ENCODE assay signal across 1 cellular context in genomic region chr2:48250943-48251342, GRCh38.
TF ChIP-seq lines count a peak whose summit lies in the region.

No MANE protein-coding gene starts in this region.

TF ChIP-seq in HepG2, 621 proteins besides CTCF, POLR2A, EP300 and RAD21 (continued from another document and continues in another):
- TF ChIP-seq ZNF142 (CRISPR knock-in tag; IDR thresholded peaks at IDR 0.05) (no peak), EED (CRISPR knock-in tag; IDR thresholded peaks at IDR 0.05) (no peak), ISX (CRISPR knock-in tag; conservative IDR thresholded peaks at IDR 0.05) (no peak), RBFOX2 (IDR thresholded peaks at IDR 0.05; ENCODE audit: low read depth, low read length) (no peak), ZGPAT (CRISPR knock-in tag; IDR thresholded peaks at IDR 0.05) (0 out of 2 replicates have a peak, but pooled peaks have one; percentile 9), ZFYVE20 (CRISPR knock-in tag; IDR thresholded peaks at IDR 0.05; ENCODE audit: borderline replicate concordance, low read depth) (no peak), ZNF891 (CRISPR knock-in tag; IDR thresholded peaks at IDR 0.05) (no peak), ZBTB43 (CRISPR knock-in tag; conservative IDR thresholded peaks at IDR 0.05) (0 out of 2 replicates have a peak, but pooled peaks have one; percentile 32), ZFX (CRISPR knock-in tag; IDR thresholded peaks at IDR 0.05; ENCODE audit: low read depth) (no peak), THAP11 (CRISPR knock-in tag; IDR thresholded peaks at IDR 0.05) (peak; percentile 56), PREB (CRISPR knock-in tag; IDR thresholded peaks at IDR 0.05) (no peak), ZNF691 (CRISPR knock-in tag; IDR thresholded peaks at IDR 0.05; ENCODE audit: borderline replicate concordance, low read depth) (no peak), ZNF615 (CRISPR knock-in tag; IDR thresholded peaks at IDR 0.05; ENCODE audit: borderline replicate concordance) (no peak), HOXA5 (CRISPR knock-in tag; IDR thresholded peaks at IDR 0.05) (no peak), ZNF121 (CRISPR knock-in tag; IDR thresholded peaks at IDR 0.05) (no peak), ZBTB20 (CRISPR knock-in tag; IDR thresholded peaks at IDR 0.05; ENCODE audit: borderline replicate concordance, low read depth) (0 out of 2 replicates have a peak, but pooled peaks have one; percentile 35), ARHGAP35 (CRISPR knock-in tag; IDR thresholded peaks at IDR 0.05; ENCODE audit: borderline replicate concordance) (no peak), NCOA2 (CRISPR knock-in tag; IDR thresholded peaks at IDR 0.05) (peak; percentile 51), ZFP36L2 (CRISPR knock-in tag; IDR thresholded peaks at IDR 0.05) (no peak), NRL (CRISPR knock-in tag; IDR thresholded peaks at IDR 0.05; ENCODE audit: borderline replicate concordance) (no peak), IKZF4 (CRISPR knock-in tag; IDR thresholded peaks at IDR 0.05; ENCODE audit: borderline replicate concordance, low read depth, not compliant biosample characterization) (no peak), GFI1 (CRISPR knock-in tag; IDR thresholded peaks at IDR 0.05; ENCODE audit: borderline replicate concordance) (no peak), TGIF2 (CRISPR knock-in tag; IDR thresholded peaks at IDR 0.05) (no peak), LCORL (IDR thresholded peaks at IDR 0.05) (no peak; the same call in 1 of the 2 replicates), LCORL (CRISPR knock-in tag; IDR thresholded peaks at IDR 0.05) (peak; percentile 76), DPF2 (CRISPR knock-in tag; IDR thresholded peaks at IDR 0.05; ENCODE audit: borderline replicate concordance, low read depth) (0 out of 2 replicates have a peak, but pooled peaks have one; percentile 74), FOXP4 (CRISPR knock-in tag; IDR thresholded peaks at IDR 0.05) (peak; percentile 74), GTF3A (CRISPR knock-in tag; conservative IDR thresholded peaks at IDR 0.05) (no peak), POLR2AphosphoS2 (IDR thresholded peaks at IDR 0.05; ENCODE audit: low read depth, low read length) (no peak), GATA4 (IDR thresholded peaks at IDR 0.05; ENCODE audit: borderline replicate concordance, low read depth) (no peak), NFATC3 (CRISPR knock-in tag; IDR thresholded peaks at IDR 0.05) (no peak), GATAD2A (CRISPR knock-in tag; IDR thresholded peaks at IDR 0.05) (peak; percentile 89), RFX1 (IDR thresholded peaks at IDR 0.05) (no peak), ZNF282 (IDR thresholded peaks at IDR 0.05; ENCODE audit: partially characterized antibody) (no peak)
- TF ChIP-seq, protein P1, sequence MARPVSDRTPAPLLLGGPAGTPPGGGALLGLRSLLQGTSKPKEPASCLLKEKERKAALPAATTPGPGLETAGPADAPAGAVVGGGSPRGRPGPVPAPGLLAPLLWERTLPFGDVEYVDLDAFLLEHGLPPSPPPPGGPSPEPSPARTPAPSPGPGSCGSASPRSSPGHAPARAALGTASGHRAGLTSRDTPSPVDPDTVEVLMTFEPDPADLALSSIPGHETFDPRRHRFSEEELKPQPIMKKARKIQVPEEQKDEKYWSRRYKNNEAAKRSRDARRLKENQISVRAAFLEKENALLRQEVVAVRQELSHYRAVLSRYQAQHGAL (CRISPR knock-in tag; IDR thresholded peaks at IDR 0.05; ENCODE audit: not compliant biosample characterization), result no peak
- TF ChIP-seq, protein P2, sequence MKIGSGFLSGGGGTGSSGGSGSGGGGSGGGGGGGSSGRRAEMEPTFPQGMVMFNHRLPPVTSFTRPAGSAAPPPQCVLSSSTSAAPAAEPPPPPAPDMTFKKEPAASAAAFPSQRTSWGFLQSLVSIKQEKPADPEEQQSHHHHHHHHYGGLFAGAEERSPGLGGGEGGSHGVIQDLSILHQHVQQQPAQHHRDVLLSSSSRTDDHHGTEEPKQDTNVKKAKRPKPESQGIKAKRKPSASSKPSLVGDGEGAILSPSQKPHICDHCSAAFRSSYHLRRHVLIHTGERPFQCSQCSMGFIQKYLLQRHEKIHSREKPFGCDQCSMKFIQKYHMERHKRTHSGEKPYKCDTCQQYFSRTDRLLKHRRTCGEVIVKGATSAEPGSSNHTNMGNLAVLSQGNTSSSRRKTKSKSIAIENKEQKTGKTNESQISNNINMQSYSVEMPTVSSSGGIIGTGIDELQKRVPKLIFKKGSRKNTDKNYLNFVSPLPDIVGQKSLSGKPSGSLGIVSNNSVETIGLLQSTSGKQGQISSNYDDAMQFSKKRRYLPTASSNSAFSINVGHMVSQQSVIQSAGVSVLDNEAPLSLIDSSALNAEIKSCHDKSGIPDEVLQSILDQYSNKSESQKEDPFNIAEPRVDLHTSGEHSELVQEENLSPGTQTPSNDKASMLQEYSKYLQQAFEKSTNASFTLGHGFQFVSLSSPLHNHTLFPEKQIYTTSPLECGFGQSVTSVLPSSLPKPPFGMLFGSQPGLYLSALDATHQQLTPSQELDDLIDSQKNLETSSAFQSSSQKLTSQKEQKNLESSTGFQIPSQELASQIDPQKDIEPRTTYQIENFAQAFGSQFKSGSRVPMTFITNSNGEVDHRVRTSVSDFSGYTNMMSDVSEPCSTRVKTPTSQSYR (CRISPR knock-in tag; IDR thresholded peaks at IDR 0.05; ENCODE audit: borderline replicate concordance), result peak; percentile 91
- TF ChIP-seq, protein P3, sequence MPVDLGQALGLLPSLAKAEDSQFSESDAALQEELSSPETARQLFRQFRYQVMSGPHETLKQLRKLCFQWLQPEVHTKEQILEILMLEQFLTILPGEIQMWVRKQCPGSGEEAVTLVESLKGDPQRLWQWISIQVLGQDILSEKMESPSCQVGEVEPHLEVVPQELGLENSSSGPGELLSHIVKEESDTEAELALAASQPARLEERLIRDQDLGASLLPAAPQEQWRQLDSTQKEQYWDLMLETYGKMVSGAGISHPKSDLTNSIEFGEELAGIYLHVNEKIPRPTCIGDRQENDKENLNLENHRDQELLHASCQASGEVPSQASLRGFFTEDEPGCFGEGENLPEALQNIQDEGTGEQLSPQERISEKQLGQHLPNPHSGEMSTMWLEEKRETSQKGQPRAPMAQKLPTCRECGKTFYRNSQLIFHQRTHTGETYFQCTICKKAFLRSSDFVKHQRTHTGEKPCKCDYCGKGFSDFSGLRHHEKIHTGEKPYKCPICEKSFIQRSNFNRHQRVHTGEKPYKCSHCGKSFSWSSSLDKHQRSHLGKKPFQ (CRISPR knock-in tag; IDR thresholded peaks at IDR 0.05; ENCODE audit: insufficient replicate concordance), result peak; percentile 11
